Comparison of ENCODE assay signal across 1 cellular context in genomic region chr17:67682196-67682595, GRCh38.
TF ChIP-seq lines count a peak whose summit lies in the region.

No MANE protein-coding gene starts in this region.

TF ChIP-seq in WTC11, 78 proteins besides CTCF, POLR2A, EP300 and RAD21:
- TF ChIP-seq, protein P1, sequence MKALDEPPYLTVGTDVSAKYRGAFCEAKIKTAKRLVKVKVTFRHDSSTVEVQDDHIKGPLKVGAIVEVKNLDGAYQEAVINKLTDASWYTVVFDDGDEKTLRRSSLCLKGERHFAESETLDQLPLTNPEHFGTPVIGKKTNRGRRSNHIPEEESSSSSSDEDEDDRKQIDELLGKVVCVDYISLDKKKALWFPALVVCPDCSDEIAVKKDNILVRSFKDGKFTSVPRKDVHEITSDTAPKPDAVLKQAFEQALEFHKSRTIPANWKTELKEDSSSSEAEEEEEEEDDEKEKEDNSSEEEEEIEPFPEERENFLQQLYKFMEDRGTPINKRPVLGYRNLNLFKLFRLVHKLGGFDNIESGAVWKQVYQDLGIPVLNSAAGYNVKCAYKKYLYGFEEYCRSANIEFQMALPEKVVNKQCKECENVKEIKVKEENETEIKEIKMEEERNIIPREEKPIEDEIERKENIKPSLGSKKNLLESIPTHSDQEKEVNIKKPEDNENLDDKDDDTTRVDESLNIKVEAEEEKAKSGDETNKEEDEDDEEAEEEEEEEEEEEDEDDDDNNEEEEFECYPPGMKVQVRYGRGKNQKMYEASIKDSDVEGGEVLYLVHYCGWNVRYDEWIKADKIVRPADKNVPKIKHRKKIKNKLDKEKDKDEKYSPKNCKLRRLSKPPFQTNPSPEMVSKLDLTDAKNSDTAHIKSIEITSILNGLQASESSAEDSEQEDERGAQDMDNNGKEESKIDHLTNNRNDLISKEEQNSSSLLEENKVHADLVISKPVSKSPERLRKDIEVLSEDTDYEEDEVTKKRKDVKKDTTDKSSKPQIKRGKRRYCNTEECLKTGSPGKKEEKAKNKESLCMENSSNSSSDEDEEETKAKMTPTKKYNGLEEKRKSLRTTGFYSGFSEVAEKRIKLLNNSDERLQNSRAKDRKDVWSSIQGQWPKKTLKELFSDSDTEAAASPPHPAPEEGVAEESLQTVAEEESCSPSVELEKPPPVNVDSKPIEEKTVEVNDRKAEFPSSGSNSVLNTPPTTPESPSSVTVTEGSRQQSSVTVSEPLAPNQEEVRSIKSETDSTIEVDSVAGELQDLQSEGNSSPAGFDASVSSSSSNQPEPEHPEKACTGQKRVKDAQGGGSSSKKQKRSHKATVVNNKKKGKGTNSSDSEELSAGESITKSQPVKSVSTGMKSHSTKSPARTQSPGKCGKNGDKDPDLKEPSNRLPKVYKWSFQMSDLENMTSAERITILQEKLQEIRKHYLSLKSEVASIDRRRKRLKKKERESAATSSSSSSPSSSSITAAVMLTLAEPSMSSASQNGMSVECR (CRISPR knock-in tag; IDR thresholded peaks at IDR 0.05; ENCODE audit: borderline replicate concordance), result no peak
- no peak for TF ChIP-seq CBFB (CRISPR knock-in tag; IDR thresholded peaks at IDR 0.05; ENCODE audit: low read depth)
- no peak for TF ChIP-seq PREB (CRISPR knock-in tag; IDR thresholded peaks at IDR 0.05; ENCODE audit: borderline replicate concordance)
- no peak for TF ChIP-seq RORB (CRISPR knock-in tag; IDR thresholded peaks at IDR 0.05)
- TF ChIP-seq ZBTB43 (CRISPR knock-in tag; IDR thresholded peaks at IDR 0.05), result no peak
- TF ChIP-seq MAX (CRISPR knock-in tag; IDR thresholded peaks at IDR 0.05), result no peak
- no peak for TF ChIP-seq ATF2 (CRISPR knock-in tag; IDR thresholded peaks at IDR 0.05; ENCODE audit: borderline replicate concordance, low read depth)
- no peak for TF ChIP-seq ESRRA (CRISPR knock-in tag; IDR thresholded peaks at IDR 0.05; ENCODE audit: borderline replicate concordance)
- TF ChIP-seq, protein P2, sequence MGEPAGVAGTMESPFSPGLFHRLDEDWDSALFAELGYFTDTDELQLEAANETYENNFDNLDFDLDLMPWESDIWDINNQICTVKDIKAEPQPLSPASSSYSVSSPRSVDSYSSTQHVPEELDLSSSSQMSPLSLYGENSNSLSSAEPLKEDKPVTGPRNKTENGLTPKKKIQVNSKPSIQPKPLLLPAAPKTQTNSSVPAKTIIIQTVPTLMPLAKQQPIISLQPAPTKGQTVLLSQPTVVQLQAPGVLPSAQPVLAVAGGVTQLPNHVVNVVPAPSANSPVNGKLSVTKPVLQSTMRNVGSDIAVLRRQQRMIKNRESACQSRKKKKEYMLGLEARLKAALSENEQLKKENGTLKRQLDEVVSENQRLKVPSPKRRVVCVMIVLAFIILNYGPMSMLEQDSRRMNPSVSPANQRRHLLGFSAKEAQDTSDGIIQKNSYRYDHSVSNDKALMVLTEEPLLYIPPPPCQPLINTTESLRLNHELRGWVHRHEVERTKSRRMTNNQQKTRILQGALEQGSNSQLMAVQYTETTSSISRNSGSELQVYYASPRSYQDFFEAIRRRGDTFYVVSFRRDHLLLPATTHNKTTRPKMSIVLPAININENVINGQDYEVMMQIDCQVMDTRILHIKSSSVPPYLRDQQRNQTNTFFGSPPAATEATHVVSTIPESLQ (CRISPR knock-in tag; IDR thresholded peaks at IDR 0.05), result no peak
- TF ChIP-seq IRF2 (CRISPR knock-in tag; IDR thresholded peaks at IDR 0.05; ENCODE audit: borderline replicate concordance, low read depth), result no peak
- TF ChIP-seq ZBTB21 (CRISPR knock-in tag; IDR thresholded peaks at IDR 0.05; ENCODE audit: borderline replicate concordance), result no peak
- TF ChIP-seq SP1 (CRISPR knock-in tag; conservative IDR thresholded peaks at IDR 0.05), result no peak
- TF ChIP-seq HMGXB4 (CRISPR knock-in tag; IDR thresholded peaks at IDR 0.05), result no peak
- TF ChIP-seq ZNF423 (CRISPR knock-in tag; IDR thresholded peaks at IDR 0.05), result no peak
- TF ChIP-seq ATF1 (CRISPR knock-in tag; IDR thresholded peaks at IDR 0.05), result no peak
- TF ChIP-seq ZNF396 (CRISPR knock-in tag; IDR thresholded peaks at IDR 0.05; ENCODE audit: borderline replicate concordance), result no peak
- TF ChIP-seq ZMAT4 (CRISPR knock-in tag; IDR thresholded peaks at IDR 0.05), result no peak
- no peak for TF ChIP-seq USF1 (CRISPR knock-in tag; IDR thresholded peaks at IDR 0.05)
- no peak for TF ChIP-seq ELF4 (CRISPR knock-in tag; IDR thresholded peaks at IDR 0.05; ENCODE audit: low read depth)
